Comparison of ENCODE assay signal across 8 cellular contexts in the genomic region with DNA sequence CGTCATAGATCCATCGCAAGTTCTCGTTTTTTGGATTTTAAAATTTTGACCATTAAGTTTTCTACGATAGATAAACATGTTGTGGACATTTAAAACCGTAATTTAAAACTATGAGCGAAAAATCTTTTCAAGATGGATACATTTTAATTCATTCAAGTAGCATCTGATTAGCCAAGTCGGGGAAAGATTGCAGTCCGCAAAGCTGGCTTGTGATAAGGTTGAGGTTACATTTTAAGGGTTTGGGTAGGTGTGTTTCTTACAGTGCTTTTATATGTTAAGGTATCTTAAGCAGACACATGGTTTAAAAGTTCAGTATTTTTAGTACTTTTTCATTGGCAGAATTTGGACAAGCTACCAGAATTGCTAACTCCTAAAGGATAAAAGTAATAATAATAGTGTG. TPM values are rescaled to one million over a fixed set of nuclear protein-coding genes. Genes with fewer than 3 reads are reported as not detected.
DNase-seq lines count a peak whose midpoint lies in the region; ATAC-seq and TF ChIP-seq lines count a peak whose summit lies in the region.

No MANE protein-coding gene starts in this region.

- H3K4me1 Mint-ChIP-seq in memory B cell, result peaks cover 25% of the 10 kb centered on the region

- H3K4me3 Mint-ChIP-seq in memory B cell, result peak overlapping the region; percentile 83

- H3K9me3 ChIP-seq in HUES6 (ENCODE audit: control insufficient read depth, insufficient read depth, low read depth, low read length), result no peaks in the 10 kb centered on the region

- no peaks in the 10 kb centered on the region for H3K27me3 Mint-ChIP-seq in memory B cell

- H3K27ac ChIP-seq in 22Rv1 (peak overlapping the region; percentile 94; the same call in 1 of the 2 replicates), HUES6 (ENCODE audit: low read depth, low read length) (no peak overlapping the region; the same call in 1 of the 2 replicates), brain microvascular endothelial cell (peak overlapping the region; percentile 97)

- TF ChIP-seq CTCF in 22Rv1 (IDR thresholded peaks at IDR 0.05) (no peak), brain microvascular endothelial cell (IDR thresholded peaks at IDR 0.05; ENCODE audit: low read depth, low read length, missing control alignments) (no peak)

- H3K9ac ChIP-seq in HUES6 (ENCODE audit: low read length), result peak overlapping the region; percentile 94

- no peak for ATAC-seq in memory B cell (ENCODE audit: low read depth)

- H3K4me1 ChIP-seq in HUES6 (ENCODE audit: control insufficient read depth, insufficient read depth, low read length), result no peaks in the 10 kb centered on the region

- H3K27me3 ChIP-seq in HUES6 (ENCODE audit: control insufficient read depth, insufficient read depth, low read length), result no peaks in the 10 kb centered on the region
- H3K27me3 ChIP-seq in brain microvascular endothelial cell (replicated peaks), result no peaks in the 10 kb centered on the region

- H3K9me3 Mint-ChIP-seq in memory B cell, result no peaks in the 10 kb centered on the region

- H3K27ac Mint-ChIP-seq in memory B cell, result peak overlapping the region; percentile 98

- DNase-seq in brain microvascular endothelial cell (no peak), memory B cell (ENCODE audit: low spot score in 2 of 2) (no peak), cerebellum (ENCODE audit: low spot score) (no peak), amygdala (lab: John Stamatoyannopoulos, UW) (no peak), GM19240 (ENCODE audit: insufficient read length, low spot score) (no peak), NCI-H146 treated with DMSO at 0.1 percent for 48 hours (lab: John Stamatoyannopoulos, UW; ENCODE audit: unreplicated experiment) (no peak)

- in situ Hi-C loops in brain microvascular endothelial cell (cut with HindIII; ENCODE audit: low pct_ligation_motif_present, low sequenced_read_pairs), result no loop called here

- no peaks in the 10 kb centered on the region for H3K36me3 Mint-ChIP-seq in memory B cell

- peak overlapping the region; percentile 79 for H3K4me3 ChIP-seq in HUES6 (ENCODE audit: low read depth, low read length)
- H3K4me3 ChIP-seq in brain microvascular endothelial cell (ENCODE audit: low read depth, low read length), result peak overlapping the region; percentile 72

- H3K36me3 ChIP-seq in HUES6 (ENCODE audit: control insufficient read depth, insufficient read depth, low read length), result peaks cover 5% of the 10 kb centered on the region; the same call in 1 of the 2 replicates
- H3K36me3 ChIP-seq in brain microvascular endothelial cell (replicated peaks), result peaks cover 4% of the 10 kb centered on the region

RNA-seq across cellular contexts. Expression of gene WTAP, which starts 1.2 kb away (rescaled TPM):
- total RNA-seq in cerebellum, result 109 TPM

RNA-seq across cellular contexts. Expression of gene ACAT2, which starts 33.3 kb away (rescaled TPM):
- 28.2 TPM for total RNA-seq in cerebellum

RNA-seq across cellular contexts. Expression of gene SOD2, which starts 35.5 kb away (rescaled TPM):
- total RNA-seq in cerebellum, result 45.4 TPM
